In genomic region chr20:4016349-4017050, GRCh38 we compare ENCODE assay signal across 12 cellular contexts. TPM values are rescaled to one million over a fixed set of nuclear protein-coding genes. Genes with fewer than 3 reads are reported as not detected.
DNase-seq lines count a peak whose midpoint lies in the region; ATAC-seq and TF ChIP-seq lines count a peak whose summit lies in the region.
"Had no signal": no experiment of that assay in that cellular context is flagged by ENCODE, and none has a peak within 500 bp of the region (broad histone marks: within the 10 kb centered on the region; RNA-seq: fewer than 3 reads in every experiment).

No MANE protein-coding gene starts in this region.

- CTCF ChIA-PET in Caco-2 (lab: Charles Lee) = interaction anchor here (0.5 kb wide), 1 partner anchor 189 kb away, joined by 3 read pairs; no protein-coding TSS in a partner anchor
- CTCF ChIA-PET in activated CD8-positive, alpha-beta T cell treated with anti-CD3 and anti-CD28 coated beads for 36 hours (lab: Charles Lee) = interaction anchor here (0.6 to 1.8 kb wide), 4 partner anchors 23 to 68 kb away, joined by 3 to 7 read pairs (median 4); no protein-coding TSS in a partner anchor

- H3K27ac Mint-ChIP-seq in Caco-2 (ENCODE audit: unreplicated experiment) (peak overlapping the region; percentile 58), mesothelial cell of epicardium (no peak overlapping the region)
- peak overlapping the region; percentile 39 for H3K27ac Mint-ChIP-seq in activated CD8-positive, alpha-beta T cell treated with anti-CD3 and anti-CD28 coated beads for 36 hours

- H3K9me3 Mint-ChIP-seq in Caco-2 (ENCODE audit: unreplicated experiment) (no peaks in the 10 kb centered on the region), mesothelial cell of epicardium (no peaks in the 10 kb centered on the region)
- H3K9me3 Mint-ChIP-seq in activated CD8-positive, alpha-beta T cell treated with anti-CD3 and anti-CD28 coated beads for 36 hours = no peaks in the 10 kb centered on the region

- no peak for ATAC-seq in activated CD8-positive, alpha-beta T cell treated with anti-CD3 and anti-CD28 coated beads for 36 hours
- ATAC-seq in GM21786 (IDR thresholded peaks at IDR 0.05; ENCODE audit: unreplicated experiment) = no peak

- H3K36me3 Mint-ChIP-seq in Caco-2 (ENCODE audit: insufficient read depth, unreplicated experiment) (peaks cover 13% of the 10 kb centered on the region), mesothelial cell of epicardium (no peaks in the 10 kb centered on the region)
- H3K36me3 Mint-ChIP-seq in activated CD8-positive, alpha-beta T cell treated with anti-CD3 and anti-CD28 coated beads for 36 hours (ENCODE audit: low read depth) = no peaks in the 10 kb centered on the region

- peaks cover 56% of the 10 kb centered on the region for H3K4me1 ChIP-seq in BLaER1
- H3K4me1 ChIP-seq in Caco-2 = peaks cover 37% of the 10 kb centered on the region
- H3K4me1 ChIP-seq in prostate gland (replicated peaks) = no peaks in the 10 kb centered on the region

- no peaks in the 10 kb centered on the region for H3K9me3 ChIP-seq in BLaER1
- no peaks in the 10 kb centered on the region for H3K9me3 ChIP-seq in Caco-2
- no peaks in the 10 kb centered on the region for H3K9me3 ChIP-seq in prostate gland
- H3K9me3 ChIP-seq: lower lobe of right lung, stomach had no signal

- H3K9ac ChIP-seq in BLaER1 = no peak overlapping the region

- WGBS in prostate gland = 92% methylated on average over 12 of the region's 12 CpGs

- H3K4me3 Mint-ChIP-seq in Caco-2 (ENCODE audit: unreplicated experiment) = peak overlapping the region; percentile 65
- H3K4me3 Mint-ChIP-seq in activated CD8-positive, alpha-beta T cell treated with anti-CD3 and anti-CD28 coated beads for 36 hours = peak overlapping the region; percentile 72
- H3K4me3 Mint-ChIP-seq in mesothelial cell of epicardium = peak overlapping the region; percentile 59

- H3K27ac ChIP-seq in BLaER1 = peak overlapping the region; percentile 28; the same call in 1 of the 2 replicates
- H3K27ac ChIP-seq in prostate gland = no peak overlapping the region

- no peaks in the 10 kb centered on the region for H3K36me3 ChIP-seq in BLaER1
- no peaks in the 10 kb centered on the region for H3K36me3 ChIP-seq in Caco-2 (ENCODE audit: control insufficient read depth, insufficient read depth, low read length)
- no peaks in the 10 kb centered on the region for H3K36me3 ChIP-seq in prostate gland
- H3K36me3 ChIP-seq: lower lobe of right lung, stomach had no signal

- no peak overlapping the region for H3K4me3 ChIP-seq in BLaER1
- H3K4me3 ChIP-seq in Caco-2 (ENCODE audit: low read depth, low read length) = no peak overlapping the region
- H3K4me3 ChIP-seq in prostate gland = no peak overlapping the region
- H3K4me3 ChIP-seq: hepatocyte had no signal

- intact Hi-C loops in Caco-2 (cut with micrococcal nuclease; ENCODE audit: unreplicated experiment) = no loop called here
- intact Hi-C loops in activated CD8-positive, alpha-beta T cell treated with anti-CD3 and anti-CD28 coated beads for 36 hours (cut with micrococcal nuclease) = no loop called here
- intact Hi-C loops in prostate gland (cut with DNase I) = loop anchor here (5.0 kb wide), 1 partner anchor 51 kb away; no protein-coding TSS in a partner anchor

- H3K4me1 Mint-ChIP-seq in Caco-2 (ENCODE audit: low read depth, unreplicated experiment) (peaks cover 26% of the 10 kb centered on the region), mesothelial cell of epicardium (peaks cover 26% of the 10 kb centered on the region)
- H3K4me1 Mint-ChIP-seq in activated CD8-positive, alpha-beta T cell treated with anti-CD3 and anti-CD28 coated beads for 36 hours (ENCODE audit: low read depth) = peaks cover 29% of the 10 kb centered on the region

- POLR2A ChIA-PET in Caco-2 (lab: Charles Lee) = no interaction called here
- POLR2A ChIA-PET in activated CD8-positive, alpha-beta T cell treated with anti-CD3 and anti-CD28 coated beads for 36 hours (lab: Charles Lee) = interaction anchor here (1.0 kb wide), 1 partner anchor 196 kb away, joined by 3 read pairs; the partner anchor contains the start of gene AP5S1

- TSS peak; percentile 17 for BruUV-seq in Caco-2 (replicated peaks; lab: Mats Ljungman, UMichigan)

- H4K20me1 ChIP-seq in BLaER1 = peaks cover 29% of the 10 kb centered on the region

- no peak for TF ChIP-seq POLR2A in prostate gland (IDR thresholded peaks at IDR 0.05)

- H3K27me3 ChIP-seq in BLaER1 (no peaks in the 10 kb centered on the region), Caco-2 (replicated peaks; ENCODE audit: control insufficient read depth, insufficient read depth, low read length) (no peaks in the 10 kb centered on the region), prostate gland (replicated peaks; ENCODE audit: insufficient read depth) (no peaks in the 10 kb centered on the region)
- H3K27me3 ChIP-seq: hepatocyte, stomach had no signal

- peak overlapping the region; percentile 53 for H3K4me2 ChIP-seq in BLaER1

- DNase-seq in Caco-2 (no peak), mesothelial cell of epicardium (ENCODE audit: low spot score in 2 of 2, unreplicated experiment in 2 of 2) (no peak), NCI-H2029 treated with DMSO at 0.1 percent for 48 hours (lab: John Stamatoyannopoulos, UW) (no peak), HuH-7 (ENCODE audit: low spot score) (no peak), prostate gland (ENCODE audit: low spot score) (no peak)
- no peak for DNase-seq in activated CD8-positive, alpha-beta T cell treated with anti-CD3 and anti-CD28 coated beads for 36 hours
- DNase-seq: lower lobe of right lung; stimulated activated CD4-positive, alpha-beta T cell treated with anti-CD3 and anti-CD28 coated beads, Interleukin-4, amount 100 ng/mL, for 1 hour; stomach had no signal

- no peaks in the 10 kb centered on the region for H3K27me3 Mint-ChIP-seq in Caco-2 (ENCODE audit: insufficient read depth, unreplicated experiment)
- no peaks in the 10 kb centered on the region for H3K27me3 Mint-ChIP-seq in activated CD8-positive, alpha-beta T cell treated with anti-CD3 and anti-CD28 coated beads for 36 hours
- no peaks in the 10 kb centered on the region for H3K27me3 Mint-ChIP-seq in mesothelial cell of epicardium (ENCODE audit: low read depth)

- TF ChIP-seq CTCF in Caco-2 (IDR thresholded peaks at IDR 0.05; ENCODE audit: insufficient read depth in 1 of 2, low read depth in 1 of 2, low read length in 1 of 2, severe bottlenecking in 1 of 2, unreplicated experiment in 1 of 2) = no peak
- no peak for TF ChIP-seq CTCF in activated CD8-positive, alpha-beta T cell treated with anti-CD3 and anti-CD28 coated beads for 36 hours (IDR thresholded peaks at IDR 0.05)
- no peak for TF ChIP-seq CTCF in mesothelial cell of epicardium (IDR thresholded peaks at IDR 0.05; ENCODE audit: unreplicated experiment)
- no peak for TF ChIP-seq CTCF in prostate gland (IDR thresholded peaks at IDR 0.05)

RNA-seq across cellular contexts. Expression of gene RNF24, which starts 1.1 kb away (rescaled TPM):
- total RNA-seq in Caco-2 (2022) (9.1 and 12.4 TPM in 2 replicates), mesothelial cell of epicardium (45.5 to 50.6 TPM (median 47.0 TPM) in 3 replicates), prostate gland (10 to 100 TPM; 30.4 to 31.2 TPM)
- 10 to 100 TPM; 16.7 to 17.2 TPM for total RNA-seq in activated CD8-positive, alpha-beta T cell treated with anti-CD3 and anti-CD28 coated beads for 36 hours
